ENCODE assay signal across 26 cellular contexts in the genomic region with DNA sequence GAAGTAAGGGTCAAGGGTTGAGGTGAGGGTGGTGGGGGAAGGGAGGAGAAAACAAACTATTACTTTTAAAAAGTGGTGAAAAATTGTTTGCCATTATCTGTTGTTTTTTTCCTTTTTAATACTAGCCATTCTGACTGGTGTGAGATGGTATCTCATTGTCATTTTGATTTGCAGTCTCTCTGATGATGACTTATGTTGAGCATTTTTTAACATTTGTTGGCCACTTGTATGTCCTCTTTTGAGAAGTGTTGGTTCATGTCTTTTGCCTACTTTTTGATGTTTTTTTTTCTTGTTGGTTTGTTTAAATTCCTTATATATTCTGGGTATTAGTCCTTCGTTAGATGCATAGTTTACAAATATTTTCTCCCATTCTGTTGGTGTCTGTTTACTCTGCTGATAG.
A peak's percentile ranks its signal among the peaks of the same experiment; 100 is the strongest.
DNase-seq lines count a peak whose midpoint lies in the region; ATAC-seq and TF ChIP-seq lines count a peak whose summit lies in the region.
"Had no signal": no experiment of that assay in that cellular context is flagged by ENCODE, and none has a peak within 500 bp of the region (broad histone marks: within the 10 kb centered on the region; RNA-seq: fewer than 3 reads in every experiment).

No MANE protein-coding gene starts in this region.

- TF ChIP-seq CTCF in SK-N-SH (IDR thresholded peaks at IDR 0.05): no peak
- TF ChIP-seq CTCF in gastrocnemius medialis (IDR thresholded peaks at IDR 0.05 in 4 of 5, conservative IDR thresholded peaks at IDR 0.05 in 1 of 5): no peak

- H3K27ac ChIP-seq in SK-N-SH (ENCODE audit: low read depth in 2 of 2, low read length in 1 of 2): peak overlapping the region; percentile 86 to 100; a peak in 3 of 4 replicates
- H3K27ac ChIP-seq in epithelial cell of prostate: peak overlapping the region; percentile 95
- peak overlapping the region; percentile 82 to 92 (median 86) for H3K27ac ChIP-seq in gastrocnemius medialis
- H3K27ac ChIP-seq: pancreas, thyroid gland had no signal

- no peak for TF ChIP-seq RAD21 in SK-N-SH (IDR thresholded peaks at IDR 0.05; ENCODE audit: low read length)

- no peaks in the 10 kb centered on the region for H3K27me3 ChIP-seq in SK-N-SH (ENCODE audit: insufficient read depth)
- no peaks in the 10 kb centered on the region for H3K27me3 ChIP-seq in gastrocnemius medialis
- H3K27me3 ChIP-seq: MG63, pancreas, sigmoid colon, thyroid gland had no signal

- H3K4me1 Mint-ChIP-seq in naive thymus-derived CD8-positive, alpha-beta T cell: no peaks in the 10 kb centered on the region
- H3K4me1 Mint-ChIP-seq: activated naive CD8-positive, alpha-beta T cell treated with anti-CD3 and anti-CD28 coated beads for 36 hours had no signal

- no peaks in the 10 kb centered on the region for H4K20me1 ChIP-seq in SK-N-SH (ENCODE audit: insufficient read depth)

- H3K4me1 ChIP-seq in SK-N-SH (ENCODE audit: control insufficient read depth in 1 of 2, insufficient read depth in 2 of 2, low read depth in 1 of 2, low read length in 1 of 2): peaks cover 12 to 23% of the 10 kb centered on the region in 2 experiments
- peaks cover 18 to 19% of the 10 kb centered on the region in 2 donors for H3K4me1 ChIP-seq in gastrocnemius medialis
- H3K4me1 ChIP-seq: HAP-1, pancreas, sigmoid colon, thyroid gland had no signal

- H3K9ac ChIP-seq in SK-N-SH: peak overlapping the region; percentile 83

- intact Hi-C loops in gastrocnemius medialis (cut with DNase I; ENCODE audit: low total_unique reads): no loop called here

- peaks cover 0 to 3% of the 10 kb centered on the region in 2 experiments for H3K36me3 ChIP-seq in SK-N-SH (replicated peaks in 1 of 2; ENCODE audit: control insufficient read depth in 1 of 2, insufficient read depth in 2 of 2, low read length in 1 of 2)
- no peaks in the 10 kb centered on the region for H3K36me3 ChIP-seq in gastrocnemius medialis
- H3K36me3 ChIP-seq: HAP-1, MG63, pancreas, sigmoid colon, thyroid gland had no signal

- POLR2A ChIA-PET in SK-N-SH (lab: Yijun Ruan, JAX): no interaction called here
- POLR2A ChIA-PET in naive thymus-derived CD8-positive, alpha-beta T cell (lab: Charles Lee): no interaction called here

- peaks cover 0 to 31% (median 14%) of the 10 kb centered on the region in 9 donors for H3K9me3 Mint-ChIP-seq in naive thymus-derived CD8-positive, alpha-beta T cell

- H3K9me3 ChIP-seq in SK-N-SH (0 out of 2 replicates have a peak, but pooled peaks cover 4% of the 10 kb centered on the region), gastrocnemius medialis (no peaks in the 10 kb centered on the region)
- H3K9me3 ChIP-seq: HAP-1, pancreas, thyroid gland had no signal

- peak overlapping the region; percentile 80 for H2AFZ ChIP-seq in SK-N-SH (ENCODE audit: low read depth)

- H3F3A ChIP-seq in SK-N-SH (replicated peaks; ENCODE audit: insufficient read depth): peaks cover 35% of the 10 kb centered on the region

- in situ Hi-C loops in gastrocnemius medialis (cut with MboI; ENCODE audit: low sequenced_read_pairs in 4 of 4): no loop called here

- H3K4me3 ChIP-seq in SK-N-SH (ENCODE audit: low read depth in 2 of 2, low read length in 1 of 2) (peak overlapping the region in 1 of 2 experiments; percentile 56; a peak in 2 of 4 replicates), gastrocnemius medialis (no peak overlapping the region)
- H3K4me3 ChIP-seq: GM12878, HAP-1, lung, MG63, pancreas, sigmoid colon, thyroid gland had no signal

- ATAC-seq in gastrocnemius medialis: no peak
- ATAC-seq in naive thymus-derived CD8-positive, alpha-beta T cell: no peak
- ATAC-seq in HG03571 (IDR thresholded peaks at IDR 0.05; ENCODE audit: unreplicated experiment): no peak
- ATAC-seq: GM12878 had no signal

- no peaks in the 10 kb centered on the region for H3K9me2 ChIP-seq in SK-N-SH

- peak; percentile 23 for DNase-seq in EL
- no peak for DNase-seq in SK-N-SH
- no peak for DNase-seq in epithelial cell of prostate (ENCODE audit: low read depth, low spot score)
- DNase-seq in gastrocnemius medialis: no peak
- DNase-seq in naive thymus-derived CD8-positive, alpha-beta T cell: no peak
- DNase-seq in AG20443 (ENCODE audit: low spot score): no peak
- DNase-seq in mesenteric fat pad (ENCODE audit: low spot score): no peak
- DNase-seq: activated CD4-positive, alpha-beta T cell treated with anti-CD3 and anti-CD28 coated beads, Interleukin-2, amount 50 U/mL, for 1 hour; activated naive CD8-positive, alpha-beta T cell treated with anti-CD3 and anti-CD28 coated beads for 36 hours; CD4-positive, alpha-beta T cell; DMS153; NCI-H1417 treated with DMSO at 0.1 percent for 48 hours; NCI-H2107; NCI-H510A; pancreas; Right ventricle myocardium superior; sigmoid colon; stimulated activated naive CD4-positive, alpha-beta T cell; thyroid gland had no signal

- H3K4me2 ChIP-seq in SK-N-SH: peak overlapping the region; percentile 88

- peaks cover 0 to 3% (median 0%) of the 10 kb centered on the region in 5 donors for H3K27me3 Mint-ChIP-seq in naive thymus-derived CD8-positive, alpha-beta T cell
- H3K27me3 Mint-ChIP-seq: CD4-positive, alpha-beta T cell had no signal

- H3K79me2 ChIP-seq in SK-N-SH (ENCODE audit: insufficient read depth): no peaks in the 10 kb centered on the region

- no peak overlapping the region for H3K4me3 Mint-ChIP-seq in naive thymus-derived CD8-positive, alpha-beta T cell
- H3K4me3 Mint-ChIP-seq: activated naive CD8-positive, alpha-beta T cell treated with anti-CD3 and anti-CD28 coated beads for 36 hours; CD4-positive, alpha-beta T cell; T-helper 1 cell treated with Interleukin-12 subunit alpha and Interleukin-12 subunit beta and Interleukin-4 antibody, amounts not matched to agents 30 μg/mL and 1 μg/mL, for 36 hours had no signal

- no peak for TF ChIP-seq POLR2A in gastrocnemius medialis (IDR thresholded peaks at IDR 0.05)

- CTCF ChIA-PET in SK-N-SH (lab: Yijun Ruan, JAX): no interaction called here

- peaks cover 0 to 15% (median 9%) of the 10 kb centered on the region in 3 donors for H3K36me3 Mint-ChIP-seq in naive thymus-derived CD8-positive, alpha-beta T cell

- H3K27ac Mint-ChIP-seq in naive thymus-derived CD8-positive, alpha-beta T cell: no peak overlapping the region
- H3K27ac Mint-ChIP-seq: activated naive CD8-positive, alpha-beta T cell treated with anti-CD3 and anti-CD28 coated beads for 36 hours; activated T-helper 2 cell treated with anti-CD3 and anti-CD28 coated beads, Interferon-gamma antibody, Interleukin-2, Interleukin-4, amounts not matched to agents 10 μg/mL and 5 μg/mL and 100 μg/mL, durations not matched to agents 14 hours and 24 hours and 36 hours; CD4-positive, alpha-beta T cell; T-helper 1 cell treated with Interleukin-12 subunit alpha and Interleukin-12 subunit beta and Interleukin-4 antibody, amounts not matched to agents 30 μg/mL and 1 μg/mL, for 36 hours had no signal

- no peak for TF ChIP-seq EP300 in SK-N-SH (IDR thresholded peaks at IDR 0.05; ENCODE audit: borderline replicate concordance in 1 of 2, low read depth in 1 of 2, low read length in 1 of 2)

- 86% methylated on average over 1 of the region's 1 CpG for WGBS in SK-N-SH (ENCODE audit: low lambda C conversion rate)

TF ChIP-seq in SK-N-SH, 30 proteins besides CTCF, POLR2A, EP300 and RAD21:
- TF ChIP-seq, protein P1, sequence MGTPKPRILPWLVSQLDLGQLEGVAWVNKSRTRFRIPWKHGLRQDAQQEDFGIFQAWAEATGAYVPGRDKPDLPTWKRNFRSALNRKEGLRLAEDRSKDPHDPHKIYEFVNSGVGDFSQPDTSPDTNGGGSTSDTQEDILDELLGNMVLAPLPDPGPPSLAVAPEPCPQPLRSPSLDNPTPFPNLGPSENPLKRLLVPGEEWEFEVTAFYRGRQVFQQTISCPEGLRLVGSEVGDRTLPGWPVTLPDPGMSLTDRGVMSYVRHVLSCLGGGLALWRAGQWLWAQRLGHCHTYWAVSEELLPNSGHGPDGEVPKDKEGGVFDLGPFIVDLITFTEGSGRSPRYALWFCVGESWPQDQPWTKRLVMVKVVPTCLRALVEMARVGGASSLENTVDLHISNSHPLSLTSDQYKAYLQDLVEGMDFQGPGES (IDR thresholded peaks at IDR 0.05; ENCODE audit: low read depth, low read length): no peak
- TF ChIP-seq MXI1 (IDR thresholded peaks at IDR 0.05; ENCODE audit: low read depth, low read length) (no peak), GABPA (IDR thresholded peaks at IDR 0.05; ENCODE audit: low read depth) (no peak), MEF2A (IDR thresholded peaks at IDR 0.05; ENCODE audit: borderline replicate concordance, low read depth) (no peak)
- TF ChIP-seq, protein P2, sequence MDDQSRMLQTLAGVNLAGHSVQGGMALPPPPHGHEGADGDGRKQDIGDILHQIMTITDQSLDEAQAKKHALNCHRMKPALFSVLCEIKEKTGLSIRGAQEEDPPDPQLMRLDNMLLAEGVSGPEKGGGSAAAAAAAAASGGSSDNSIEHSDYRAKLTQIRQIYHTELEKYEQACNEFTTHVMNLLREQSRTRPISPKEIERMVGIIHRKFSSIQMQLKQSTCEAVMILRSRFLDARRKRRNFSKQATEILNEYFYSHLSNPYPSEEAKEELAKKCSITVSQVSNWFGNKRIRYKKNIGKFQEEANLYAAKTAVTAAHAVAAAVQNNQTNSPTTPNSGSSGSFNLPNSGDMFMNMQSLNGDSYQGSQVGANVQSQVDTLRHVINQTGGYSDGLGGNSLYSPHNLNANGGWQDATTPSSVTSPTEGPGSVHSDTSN (IDR thresholded peaks at IDR 0.05): peak; percentile 76
- TF ChIP-seq, protein P3, sequence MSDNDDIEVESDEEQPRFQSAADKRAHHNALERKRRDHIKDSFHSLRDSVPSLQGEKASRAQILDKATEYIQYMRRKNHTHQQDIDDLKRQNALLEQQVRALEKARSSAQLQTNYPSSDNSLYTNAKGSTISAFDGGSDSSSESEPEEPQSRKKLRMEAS (IDR thresholded peaks at IDR 0.05; ENCODE audit: low read depth): no peak
TF ChIP-seq in SK-N-SH: peak in this region for 1.
